Comparison of ENCODE assay signal across 8 cellular contexts in genomic region chr5:125409101-125409495, GRCh38.
DNase-seq lines count a peak whose midpoint lies in the region; ATAC-seq, FAIRE-seq and TF ChIP-seq lines count a peak whose summit lies in the region.

No MANE protein-coding gene starts in this region.

- H3K4me2 ChIP-seq in KMS-11 (peak overlapping the region; percentile 95), skeletal muscle satellite cell (ENCODE audit: low read length) (peak overlapping the region; percentile 75)

- no peaks in the 10 kb centered on the region for H4K20me1 ChIP-seq in KMS-11 (ENCODE audit: insufficient read depth)

- no peak for TF ChIP-seq CTCF in KMS-11 (conservative IDR thresholded peaks at IDR 0.05; ENCODE audit: low read depth, low read length)
- no peak for TF ChIP-seq CTCF in RWPE2 (IDR thresholded peaks at IDR 0.05; ENCODE audit: poor library complexity, severe bottlenecking)
- no peak for TF ChIP-seq CTCF in foreskin keratinocyte (conservative IDR thresholded peaks at IDR 0.05)

- no peak overlapping the region for H2AFZ ChIP-seq in KMS-11 (ENCODE audit: low read depth)

- H3K36me3 ChIP-seq in KMS-11 (ENCODE audit: insufficient read depth) (no peaks in the 10 kb centered on the region), RWPE2 (ENCODE audit: low read depth) (no peaks in the 10 kb centered on the region), skeletal muscle satellite cell (ENCODE audit: insufficient read depth, low read length) (no peaks in the 10 kb centered on the region)

- FAIRE-seq in GM12892 (lab: Jason Lieb, UNC): no peak

- H3K4me3 ChIP-seq in KMS-11 (IDR thresholded peaks at IDR 0.05; ENCODE audit: insufficient read depth, low read depth, low read length) (no peak overlapping the region), RWPE2 (ENCODE audit: severe bottlenecking) (no peak overlapping the region), skeletal muscle satellite cell (ENCODE audit: low read length) (peak overlapping the region; percentile 7)

- H3K27ac ChIP-seq in KMS-11 (peak overlapping the region; percentile 24; the same call in 1 of the 2 replicates), RWPE2 (ENCODE audit: poor library complexity, severe bottlenecking) (peak overlapping the region; percentile 98), foreskin keratinocyte (peak overlapping the region; percentile 94)

- H3K27me3 ChIP-seq in KMS-11 (ENCODE audit: insufficient read depth, low read depth) (no peaks in the 10 kb centered on the region), RWPE2 (ENCODE audit: insufficient read depth, poor library complexity, severe bottlenecking) (no peaks in the 10 kb centered on the region), foreskin keratinocyte (no peaks in the 10 kb centered on the region), skeletal muscle satellite cell (ENCODE audit: control insufficient read depth, insufficient read depth, low read length) (no peaks in the 10 kb centered on the region)

- TF ChIP-seq POLR2A in GM12892 (IDR thresholded peaks at IDR 0.05; ENCODE audit: low read depth, low read length): no peak

- no peak for DNase-seq in RWPE2 (ENCODE audit: low spot score)
- no peak for DNase-seq in foreskin keratinocyte
- DNase-seq in NAMALWA (ENCODE audit: low spot score): no peak
- no peak for DNase-seq in GM12892 (ENCODE audit: insufficient read length)
- no peak for DNase-seq in DMS79 treated with DMSO at 0.1 percent for 48 hours (lab: John Stamatoyannopoulos, UW)
- DNase-seq in stimulated activated naive CD8-positive, alpha-beta T cell treated with anti-CD3 and anti-CD28 coated beads, Interleukin-15, Interleukin-2, amounts not matched to agents 100 U/mL and 50 U/mL, for 24 hours: no peak

- peak; percentile 52 for ATAC-seq in RWPE2 (ENCODE audit: low read depth)
- ATAC-seq in foreskin keratinocyte: peak; percentile 6
- no peak for ATAC-seq in stimulated activated naive CD8-positive, alpha-beta T cell treated with anti-CD3 and anti-CD28 coated beads, Interleukin-15, Interleukin-2, amounts not matched to agents 100 U/mL and 50 U/mL, for 24 hours

- H3K9me3 ChIP-seq in RWPE2 (ENCODE audit: severe bottlenecking) (peaks cover 3% of the 10 kb centered on the region), skeletal muscle satellite cell (replicated peaks; ENCODE audit: low read length) (no peaks in the 10 kb centered on the region)

- H3K9ac ChIP-seq in KMS-11 (no peak overlapping the region), skeletal muscle satellite cell (ENCODE audit: low read depth, low read length) (peak overlapping the region; percentile 79)

- H3K79me2 ChIP-seq in KMS-11 (ENCODE audit: insufficient read depth, low read depth): no peaks in the 10 kb centered on the region

- peaks cover 64% of the 10 kb centered on the region for H3K4me1 ChIP-seq in KMS-11 (ENCODE audit: low read depth, poor library complexity, severe bottlenecking)
- peaks cover 55% of the 10 kb centered on the region for H3K4me1 ChIP-seq in RWPE2 (ENCODE audit: insufficient read depth, poor library complexity, severe bottlenecking)
- peaks cover 40% of the 10 kb centered on the region for H3K4me1 ChIP-seq in foreskin keratinocyte
- peaks cover 48% of the 10 kb centered on the region for H3K4me1 ChIP-seq in skeletal muscle satellite cell (ENCODE audit: control insufficient read depth, insufficient read depth, low read length)

Comparison
In these comparisons a context has a peak if more than half of its experiments do, and no peak if none do; other contexts are left out.
1. H3K27ac ChIP-seq: peak in every context shown above with its lines; median percentile 98 in RWPE2; 94 in foreskin keratinocyte; 24 in KMS-11.